In the genomic region with DNA sequence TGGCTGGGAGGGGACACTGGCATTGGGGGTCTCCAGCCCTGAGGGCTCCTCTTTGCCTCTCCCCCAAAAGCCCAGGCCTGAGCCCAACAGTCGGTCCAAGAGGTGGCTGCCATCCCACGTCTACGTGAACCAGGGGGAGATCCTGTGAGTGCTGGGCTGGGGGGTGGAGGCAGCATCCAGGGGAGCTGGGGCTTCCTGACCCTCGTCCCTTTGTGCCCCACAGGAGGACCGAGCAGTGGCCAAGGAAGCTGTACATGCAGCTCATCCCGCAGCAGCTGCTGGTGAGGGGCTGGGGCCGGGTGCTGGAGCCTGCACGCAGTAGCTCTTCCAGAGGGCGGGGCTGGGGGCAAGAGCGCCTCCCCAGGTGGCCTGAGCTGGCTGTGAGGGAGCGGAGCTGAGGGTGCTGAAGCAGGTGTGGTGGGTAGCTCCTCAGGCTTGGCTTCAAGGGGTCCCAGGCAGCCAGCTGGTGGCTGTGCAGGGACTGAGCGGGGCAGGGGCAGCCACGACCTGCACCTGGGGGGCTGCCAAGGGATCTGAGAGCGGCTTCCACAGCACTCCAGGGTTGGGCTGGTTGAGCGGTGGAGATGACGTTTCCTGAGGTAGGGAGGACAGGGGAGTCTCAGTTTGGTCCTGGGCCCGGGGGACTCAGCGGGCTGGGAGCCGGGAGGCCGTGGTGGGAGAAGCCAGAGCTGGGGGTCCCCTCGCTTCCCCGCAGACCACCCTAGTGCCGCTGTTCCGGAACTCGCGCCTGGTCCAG, we compare ENCODE assay signal across 2 cellular contexts.
A peak's percentile ranks its signal among the peaks of the same experiment; 100 is the strongest.
TF ChIP-seq lines count a peak whose summit lies in the region.

No MANE protein-coding gene starts in this region.

TF ChIP-seq in HEK293, 187 proteins besides CTCF, POLR2A, EP300 and RAD21:
- TF ChIP-seq ZNF707 (tag by site-specific recombination; IDR thresholded peaks at IDR 0.05) (no peak), KLF8 (tag by site-specific recombination; IDR thresholded peaks at IDR 0.05) (no peak), ZBTB7A (tag by site-specific recombination; IDR thresholded peaks at IDR 0.05; ENCODE audit: low read depth) (peak; percentile 7; the same call in 1 of the 2 replicates), ZXDB (tag by site-specific recombination; IDR thresholded peaks at IDR 0.05) (no peak), GLI4 (tag by site-specific recombination; IDR thresholded peaks at IDR 0.05) (no peak), KLF7 (tag by site-specific recombination; IDR thresholded peaks at IDR 0.05; ENCODE audit: borderline replicate concordance) (peak; percentile 50; the same call in 1 of the 2 replicates), WT1 (tag by site-specific recombination; IDR thresholded peaks at IDR 0.05) (peak; percentile 29; the same call in 1 of the 2 replicates), ZNF341 (tag by site-specific recombination; IDR thresholded peaks at IDR 0.05; ENCODE audit: low read depth) (peak; percentile 38; the same call in 1 of the 2 replicates)
- TF ChIP-seq, protein P1, sequence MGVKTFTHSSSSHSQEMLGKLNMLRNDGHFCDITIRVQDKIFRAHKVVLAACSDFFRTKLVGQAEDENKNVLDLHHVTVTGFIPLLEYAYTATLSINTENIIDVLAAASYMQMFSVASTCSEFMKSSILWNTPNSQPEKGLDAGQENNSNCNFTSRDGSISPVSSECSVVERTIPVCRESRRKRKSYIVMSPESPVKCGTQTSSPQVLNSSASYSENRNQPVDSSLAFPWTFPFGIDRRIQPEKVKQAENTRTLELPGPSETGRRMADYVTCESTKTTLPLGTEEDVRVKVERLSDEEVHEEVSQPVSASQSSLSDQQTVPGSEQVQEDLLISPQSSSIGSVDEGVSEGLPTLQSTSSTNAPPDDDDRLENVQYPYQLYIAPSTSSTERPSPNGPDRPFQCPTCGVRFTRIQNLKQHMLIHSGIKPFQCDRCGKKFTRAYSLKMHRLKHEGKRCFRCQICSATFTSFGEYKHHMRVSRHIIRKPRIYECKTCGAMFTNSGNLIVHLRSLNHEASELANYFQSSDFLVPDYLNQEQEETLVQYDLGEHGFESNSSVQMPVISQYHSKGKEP (tag by site-specific recombination; IDR thresholded peaks at IDR 0.05) = no peak
- TF ChIP-seq, protein P2, sequence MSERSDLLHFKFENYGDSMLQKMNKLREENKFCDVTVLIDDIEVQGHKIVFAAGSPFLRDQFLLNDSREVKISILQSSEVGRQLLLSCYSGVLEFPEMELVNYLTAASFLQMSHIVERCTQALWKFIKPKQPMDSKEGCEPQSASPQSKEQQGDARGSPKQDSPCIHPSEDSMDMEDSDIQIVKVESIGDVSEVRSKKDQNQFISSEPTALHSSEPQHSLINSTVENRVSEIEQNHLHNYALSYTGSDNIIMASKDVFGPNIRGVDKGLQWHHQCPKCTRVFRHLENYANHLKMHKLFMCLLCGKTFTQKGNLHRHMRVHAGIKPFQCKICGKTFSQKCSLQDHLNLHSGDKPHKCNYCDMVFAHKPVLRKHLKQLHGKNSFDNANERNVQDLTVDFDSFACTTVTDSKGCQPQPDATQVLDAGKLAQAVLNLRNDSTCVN (tag by site-specific recombination; optimal IDR thresholded peaks at IDR 0.05) = no peak
- TF ChIP-seq, protein P3, sequence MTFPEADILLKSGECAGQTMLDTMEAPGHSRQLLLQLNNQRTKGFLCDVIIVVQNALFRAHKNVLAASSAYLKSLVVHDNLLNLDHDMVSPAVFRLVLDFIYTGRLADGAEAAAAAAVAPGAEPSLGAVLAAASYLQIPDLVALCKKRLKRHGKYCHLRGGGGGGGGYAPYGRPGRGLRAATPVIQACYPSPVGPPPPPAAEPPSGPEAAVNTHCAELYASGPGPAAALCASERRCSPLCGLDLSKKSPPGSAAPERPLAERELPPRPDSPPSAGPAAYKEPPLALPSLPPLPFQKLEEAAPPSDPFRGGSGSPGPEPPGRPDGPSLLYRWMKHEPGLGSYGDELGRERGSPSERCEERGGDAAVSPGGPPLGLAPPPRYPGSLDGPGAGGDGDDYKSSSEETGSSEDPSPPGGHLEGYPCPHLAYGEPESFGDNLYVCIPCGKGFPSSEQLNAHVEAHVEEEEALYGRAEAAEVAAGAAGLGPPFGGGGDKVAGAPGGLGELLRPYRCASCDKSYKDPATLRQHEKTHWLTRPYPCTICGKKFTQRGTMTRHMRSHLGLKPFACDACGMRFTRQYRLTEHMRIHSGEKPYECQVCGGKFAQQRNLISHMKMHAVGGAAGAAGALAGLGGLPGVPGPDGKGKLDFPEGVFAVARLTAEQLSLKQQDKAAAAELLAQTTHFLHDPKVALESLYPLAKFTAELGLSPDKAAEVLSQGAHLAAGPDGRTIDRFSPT (tag by site-specific recombination; IDR thresholded peaks at IDR 0.05) = 0 out of 2 replicates have a peak, but pooled peaks have one; percentile 12
- TF ChIP-seq, protein P4, sequence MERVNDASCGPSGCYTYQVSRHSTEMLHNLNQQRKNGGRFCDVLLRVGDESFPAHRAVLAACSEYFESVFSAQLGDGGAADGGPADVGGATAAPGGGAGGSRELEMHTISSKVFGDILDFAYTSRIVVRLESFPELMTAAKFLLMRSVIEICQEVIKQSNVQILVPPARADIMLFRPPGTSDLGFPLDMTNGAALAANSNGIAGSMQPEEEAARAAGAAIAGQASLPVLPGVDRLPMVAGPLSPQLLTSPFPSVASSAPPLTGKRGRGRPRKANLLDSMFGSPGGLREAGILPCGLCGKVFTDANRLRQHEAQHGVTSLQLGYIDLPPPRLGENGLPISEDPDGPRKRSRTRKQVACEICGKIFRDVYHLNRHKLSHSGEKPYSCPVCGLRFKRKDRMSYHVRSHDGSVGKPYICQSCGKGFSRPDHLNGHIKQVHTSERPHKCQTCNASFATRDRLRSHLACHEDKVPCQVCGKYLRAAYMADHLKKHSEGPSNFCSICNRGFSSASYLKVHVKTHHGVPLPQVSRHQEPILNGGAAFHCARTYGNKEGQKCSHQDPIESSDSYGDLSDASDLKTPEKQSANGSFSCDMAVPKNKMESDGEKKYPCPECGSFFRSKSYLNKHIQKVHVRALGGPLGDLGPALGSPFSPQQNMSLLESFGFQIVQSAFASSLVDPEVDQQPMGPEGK (tag by site-specific recombination; IDR thresholded peaks at IDR 0.05) = peak; percentile 11; the same call in 1 of the 2 replicates

TF ChIP-seq in GM12878, 131 proteins besides CTCF, POLR2A, EP300 and RAD21:
- TF ChIP-seq SMAD5 (IDR thresholded peaks at IDR 0.05; ENCODE audit: low read depth) = 0 out of 2 replicates have a peak, but pooled peaks have one; percentile 31
- TF ChIP-seq, protein P5, sequence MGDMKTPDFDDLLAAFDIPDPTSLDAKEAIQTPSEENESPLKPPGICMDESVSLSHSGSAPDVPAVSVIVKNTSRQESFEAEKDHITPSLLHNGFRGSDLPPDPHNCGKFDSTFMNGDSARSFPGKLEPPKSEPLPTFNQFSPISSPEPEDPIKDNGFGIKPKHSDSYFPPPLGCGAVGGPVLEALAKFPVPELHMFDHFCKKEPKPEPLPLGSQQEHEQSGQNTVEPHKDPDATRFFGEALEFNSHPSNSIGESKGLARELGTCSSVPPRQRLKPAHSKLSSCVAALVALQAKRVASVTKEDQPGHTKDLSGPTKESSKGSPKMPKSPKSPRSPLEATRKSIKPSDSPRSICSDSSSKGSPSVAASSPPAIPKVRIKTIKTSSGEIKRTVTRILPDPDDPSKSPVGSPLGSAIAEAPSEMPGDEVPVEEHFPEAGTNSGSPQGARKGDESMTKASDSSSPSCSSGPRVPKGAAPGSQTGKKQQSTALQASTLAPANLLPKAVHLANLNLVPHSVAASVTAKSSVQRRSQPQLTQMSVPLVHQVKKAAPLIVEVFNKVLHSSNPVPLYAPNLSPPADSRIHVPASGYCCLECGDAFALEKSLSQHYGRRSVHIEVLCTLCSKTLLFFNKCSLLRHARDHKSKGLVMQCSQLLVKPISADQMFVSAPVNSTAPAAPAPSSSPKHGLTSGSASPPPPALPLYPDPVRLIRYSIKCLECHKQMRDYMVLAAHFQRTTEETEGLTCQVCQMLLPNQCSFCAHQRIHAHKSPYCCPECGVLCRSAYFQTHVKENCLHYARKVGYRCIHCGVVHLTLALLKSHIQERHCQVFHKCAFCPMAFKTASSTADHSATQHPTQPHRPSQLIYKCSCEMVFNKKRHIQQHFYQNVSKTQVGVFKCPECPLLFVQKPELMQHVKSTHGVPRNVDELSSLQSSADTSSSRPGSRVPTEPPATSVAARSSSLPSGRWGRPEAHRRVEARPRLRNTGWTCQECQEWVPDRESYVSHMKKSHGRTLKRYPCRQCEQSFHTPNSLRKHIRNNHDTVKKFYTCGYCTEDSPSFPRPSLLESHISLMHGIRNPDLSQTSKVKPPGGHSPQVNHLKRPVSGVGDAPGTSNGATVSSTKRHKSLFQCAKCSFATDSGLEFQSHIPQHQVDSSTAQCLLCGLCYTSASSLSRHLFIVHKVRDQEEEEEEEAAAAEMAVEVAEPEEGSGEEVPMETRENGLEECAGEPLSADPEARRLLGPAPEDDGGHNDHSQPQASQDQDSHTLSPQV (IDR thresholded peaks at IDR 0.05) = no peak
